8 cellular contexts compared by ENCODE assay signal in genomic region chr16:87806608-87807546, GRCh38. TPM values are rescaled to one million over a fixed set of nuclear protein-coding genes. Genes with fewer than 3 reads are reported as not detected.
A peak's percentile ranks its signal among the peaks of the same experiment; 100 is the strongest.
DNase-seq lines count a peak whose midpoint lies in the region; ATAC-seq and TF ChIP-seq lines count a peak whose summit lies in the region.

No MANE protein-coding gene starts in this region.

- no peaks in the 10 kb centered on the region for H3K36me3 Mint-ChIP-seq in neural crest cell (ENCODE audit: low read depth)

- peaks cover 10% of the 10 kb centered on the region for H3K4me1 Mint-ChIP-seq in neural crest cell

- H3K4me3 ChIP-seq in HEK293 (ENCODE audit: low read depth, low read length): peak overlapping the region; percentile 12; the same call in 1 of the 2 replicates

- H3K9me3 Mint-ChIP-seq in neural crest cell: no peaks in the 10 kb centered on the region

- peak overlapping the region; percentile 81 for H3K27ac Mint-ChIP-seq in neural crest cell (ENCODE audit: unreplicated experiment)

- peak; percentile 93 for DNase-seq in AG20443 (ENCODE audit: low spot score)
- DNase-seq in NCI-H82 treated with DMSO at 0.1 percent for 48 hours (lab: John Stamatoyannopoulos, UW; ENCODE audit: unreplicated experiment): peak; percentile 54
- DNase-seq in activated CD8-positive, alpha-beta memory T cell treated with anti-CD3 and anti-CD28 coated beads, Interleukin-2, amount 50 U/mL, for 4 hours: peak; percentile 69
- DNase-seq in neural crest cell (ENCODE audit: low read depth, low spot score): no peak
- peak; percentile 71 for DNase-seq in ureter (ENCODE audit: low spot score)
- no peak for DNase-seq in globus pallidus (ENCODE audit: low spot score)

- H3K4me1 ChIP-seq in HEK293 (ENCODE audit: control insufficient read depth, insufficient read depth, low read length): peaks cover 4% of the 10 kb centered on the region; the same call in 1 of the 2 replicates

- POLR2A ChIA-PET in HEK293 (lab: Yijun Ruan, JAX): interaction anchor here (0.5 to 2.3 kb wide), 7 partner anchors 28 to 77 kb away, joined by 3 to 8 read pairs (median 4); partner anchors contain the start of gene SLC7A5

- no peak for TF ChIP-seq CTCF in HEK293 (tag by site-specific recombination; IDR thresholded peaks at IDR 0.05)
- no peak for TF ChIP-seq CTCF in neural crest cell (conservative IDR thresholded peaks at IDR 0.05)

- H3K9me3 ChIP-seq in HEK293 (ENCODE audit: control insufficient read depth, insufficient read depth, low read depth, low read length): no peaks in the 10 kb centered on the region

- CTCF ChIA-PET in HEK293 (lab: Yijun Ruan, JAX): interaction anchor here (0.8 to 2.8 kb wide), 4 partner anchors 28 to 346 kb away, joined by 3 to 19 read pairs (median 8); no protein-coding TSS in a partner anchor

- peak overlapping the region; percentile 25 for H3K4me3 Mint-ChIP-seq in neural crest cell

- H3K36me3 ChIP-seq in HEK293 (ENCODE audit: control insufficient read depth in 2 of 2, insufficient read depth in 1 of 2, low read length in 2 of 2): no peaks in the 10 kb centered on the region

- ATAC-seq in esophagus mucosa: peak; percentile 92

- H3K27ac ChIP-seq in HEK293 (ENCODE audit: extremely low read depth, low read depth, low read length): peak overlapping the region; percentile 28; the same call in 1 of the 2 replicates

- H3K27me3 Mint-ChIP-seq in neural crest cell (ENCODE audit: low read depth): no peaks in the 10 kb centered on the region

TF ChIP-seq in HEK293, 187 proteins besides CTCF, POLR2A, EP300 and RAD21 (continues in another document):
- TF ChIP-seq KLF7 (tag by site-specific recombination; IDR thresholded peaks at IDR 0.05; ENCODE audit: borderline replicate concordance) (no peak), ZNF394 (tag by site-specific recombination; IDR thresholded peaks at IDR 0.05; ENCODE audit: borderline replicate concordance) (peak; percentile 23; the same call in 1 of the 2 replicates), SP3 (tag by site-specific recombination; IDR thresholded peaks at IDR 0.05) (0 out of 2 replicates have a peak, but pooled peaks have one; percentile 23), BCL6B (tag by site-specific recombination; IDR thresholded peaks at IDR 0.05) (0 out of 2 replicates have a peak, but pooled peaks have one; percentile 20), ZFHX2 (tag by site-specific recombination; conservative IDR thresholded peaks at IDR 0.05) (peak; percentile 38; the same call in 1 of the 2 replicates), ATF2 (tag by site-specific recombination; IDR thresholded peaks at IDR 0.05; ENCODE audit: low read depth) (0 out of 2 replicates have a peak, but pooled peaks have one; percentile 30), GFI1B (tag by site-specific recombination; IDR thresholded peaks at IDR 0.05) (no peak), ZNF792 (tag by site-specific recombination; IDR thresholded peaks at IDR 0.05) (no peak), ZNF76 (tag by site-specific recombination; IDR thresholded peaks at IDR 0.05; ENCODE audit: borderline replicate concordance, low read depth) (no peak), PATZ1 (tag by site-specific recombination; IDR thresholded peaks at IDR 0.05) (peak; percentile 72), ZBTB44 (tag by site-specific recombination; IDR thresholded peaks at IDR 0.05) (peak; percentile 86), ZNF274 (IDR thresholded peaks at IDR 0.05; ENCODE audit: low read length) (no peak), ZNF274 (tag by site-specific recombination; IDR thresholded peaks at IDR 0.05; ENCODE audit: borderline replicate concordance) (no peak), ZNF366 (tag by site-specific recombination; conservative IDR thresholded peaks at IDR 0.05) (peak; percentile 32; the same call in 1 of the 2 replicates), MZF1 (tag by site-specific recombination; IDR thresholded peaks at IDR 0.05; ENCODE audit: borderline replicate concordance) (0 out of 2 replicates have a peak, but pooled peaks have one; percentile 18), ZNF561 (tag by site-specific recombination; IDR thresholded peaks at IDR 0.05; ENCODE audit: borderline replicate concordance) (0 out of 2 replicates have a peak, but pooled peaks have one; percentile 63), KLF10 (tag by site-specific recombination; IDR thresholded peaks at IDR 0.05) (no peak), ZNF610 (tag by site-specific recombination; IDR thresholded peaks at IDR 0.05; ENCODE audit: borderline replicate concordance) (0 out of 2 replicates have a peak, but pooled peaks have one; percentile 26), ZFP37 (tag by site-specific recombination; IDR thresholded peaks at IDR 0.05) (no peak), ZEB2 (tag by site-specific recombination; IDR thresholded peaks at IDR 0.05) (peak; percentile 86), ZBTB20 (tag by site-specific recombination; IDR thresholded peaks at IDR 0.05) (0 out of 2 replicates have a peak, but pooled peaks have one; percentile 17), ZNF549 (tag by site-specific recombination; IDR thresholded peaks at IDR 0.05) (no peak), EGR2 (tag by site-specific recombination; IDR thresholded peaks at IDR 0.05; ENCODE audit: low read depth) (peak; percentile 28; the same call in 1 of the 2 replicates), KLF16 (tag by site-specific recombination; IDR thresholded peaks at IDR 0.05) (peak; percentile 43; the same call in 1 of the 2 replicates), YY2 (tag by site-specific recombination; IDR thresholded peaks at IDR 0.05) (peak; percentile 42), GLIS2 (tag by site-specific recombination; IDR thresholded peaks at IDR 0.05) (no peak)

RNA-seq across cellular contexts. Expression of gene KLHDC4, which starts 41.1 kb away (rescaled TPM):
- total RNA-seq in esophagus mucosa (20.4 TPM), neural crest cell (55.4 and 57.0 TPM in 2 replicates), ureter (63.2 TPM)

Comparison
In these comparisons a context has a peak if more than half of its experiments do, and no peak if none do; other contexts are left out.
1. DNase-seq: peak in AG20443 (single experiment), NCI-H82 treated with DMSO at 0.1 percent for 48 hours (single experiment), activated CD8-positive, alpha-beta memory T cell treated with anti-CD3 and anti-CD28 coated beads, Interleukin-2, amount 50 U/mL, for 4 hours (single experiment) and ureter (single experiment); none in neural crest cell (single experiment) and globus pallidus (single experiment).